8 cellular contexts compared by ENCODE assay signal in genomic region chr11:118930152-118930712, GRCh38. TPM values are rescaled to one million over a fixed set of nuclear protein-coding genes. Genes with fewer than 3 reads are reported as not detected.
DNase-seq lines count a peak whose midpoint lies in the region; ATAC-seq and TF ChIP-seq lines count a peak whose summit lies in the region.

No MANE protein-coding gene starts in this region.

- peak overlapping the region; percentile 55; the same call in 1 of the 2 replicates for H3K4me3 ChIP-seq in iPS DF 6.9 (ENCODE audit: low read length)

- peaks cover 10% of the 10 kb centered on the region for H3K4me1 ChIP-seq in iPS DF 6.9 (ENCODE audit: control insufficient read depth, insufficient read depth, low read length)

- ATAC-seq in sciatic nerve, result peak; percentile 27
- ATAC-seq in HG02623 (IDR thresholded peaks at IDR 0.05; ENCODE audit: unreplicated experiment), result no peak
- no peak for ATAC-seq in HG03025 (IDR thresholded peaks at IDR 0.05; ENCODE audit: low FRiP score, unreplicated experiment)

- no peaks in the 10 kb centered on the region for H3K9me3 ChIP-seq in iPS DF 6.9 (ENCODE audit: control insufficient read depth, insufficient read depth, low read length)

- H3K36me3 ChIP-seq in iPS DF 6.9 (ENCODE audit: control insufficient read depth, insufficient read depth, low read length), result no peaks in the 10 kb centered on the region

- intact Hi-C loops in sciatic nerve (cut with DNase I), result no loop called here

- H3K27ac ChIP-seq in iPS DF 6.9 (ENCODE audit: low read length), result no peak overlapping the region

- peak; percentile 96 for DNase-seq in NCI-H146 (lab: John Stamatoyannopoulos, UW)
- peak; percentile 73 for DNase-seq in T-helper 22 cell (ENCODE audit: low read depth)
- peak; percentile 87 for DNase-seq in astrocyte of the hippocampus (ENCODE audit: low read depth, low spot score)
- DNase-seq in iPS DF 6.9 (ENCODE audit: low read depth, low spot score), result no peak
- DNase-seq in sciatic nerve (ENCODE audit: low spot score), result peak; percentile 90

- WGBS in iPS DF 6.9 (ENCODE audit: insufficient coverage, insufficient read length), result no CpG with 5 or more reads among the region's 18 CpGs

- no peaks in the 10 kb centered on the region for H3K27me3 ChIP-seq in iPS DF 6.9 (ENCODE audit: control insufficient read depth, insufficient read depth, low read length)

- TF ChIP-seq CTCF in GM12801 (IDR thresholded peaks at IDR 0.05; ENCODE audit: extremely low read depth, insufficient read length), result peak; percentile 56

RNA-seq across cellular contexts. Expression of gene BCL9L, which starts 4.5 kb away (rescaled TPM):
- total RNA-seq in sciatic nerve, result 53.6 TPM

RNA-seq across cellular contexts. Expression of gene UPK2, which starts 25.9 kb away (rescaled TPM):
- total RNA-seq in sciatic nerve, result not detected

RNA-seq across cellular contexts. Expression of gene FOXR1, which starts 41.3 kb away (rescaled TPM):
- total RNA-seq in sciatic nerve, result not detected

RNA-seq across cellular contexts. Expression of gene CXCR5, which starts 46.5 kb away (rescaled TPM):
- total RNA-seq in sciatic nerve, result 0.18 TPM
